In genomic region chr7:81802251-81802650, GRCh38 we compare ENCODE assay signal across 27 cellular contexts. TPM values are rescaled to one million over a fixed set of nuclear protein-coding genes. Genes with fewer than 3 reads are reported as not detected.
"Had no signal": no experiment of that assay in that cellular context is flagged by ENCODE, and none has a peak within 500 bp of the region (broad histone marks: within the 10 kb centered on the region; RNA-seq: fewer than 3 reads in every experiment).

No MANE protein-coding gene starts in this region.

- H3K79me2 ChIP-seq: parathyroid adenoma had no signal

- H3K4me1 ChIP-seq: esophagus muscularis mucosa, foreskin keratinocyte, heart left ventricle, lower lobe of right lung, neural progenitor cell, parathyroid adenoma, psoas muscle, sigmoid colon, thyroid gland, upper lobe of left lung had no signal

- FAIRE-seq: bronchial epithelial cell had no signal

- H3K9ac ChIP-seq: neural progenitor cell, parathyroid adenoma had no signal

- H3K27ac ChIP-seq: esophagus muscularis mucosa, foreskin keratinocyte, heart left ventricle, lower lobe of right lung, neural progenitor cell, parathyroid adenoma, psoas muscle, sigmoid colon, thyroid gland, upper lobe of left lung had no signal

- H3K4me3 ChIP-seq: esophagus muscularis mucosa, heart left ventricle, lower lobe of right lung, neural progenitor cell, psoas muscle, sigmoid colon, thyroid gland, upper lobe of left lung had no signal

- H2AFZ ChIP-seq: neural progenitor cell, parathyroid adenoma had no signal

- H3K27me3 ChIP-seq: esophagus muscularis mucosa, heart left ventricle, neural progenitor cell, sigmoid colon, thyroid gland, upper lobe of left lung had no signal

- H3K9me3 ChIP-seq: esophagus muscularis mucosa, heart left ventricle, lower lobe of right lung, psoas muscle, sigmoid colon, thyroid gland, upper lobe of left lung had no signal

- DNase-seq: activated CD4-positive, alpha-beta T cell treated with anti-CD3 and anti-CD28 coated beads for 4 hours; activated CD4-positive, alpha-beta T cell treated with anti-CD3 and anti-CD28 coated beads, Interleukin-2, amount 50 U/mL, for 4 hours; activated CD4-positive, CD25-positive, alpha-beta regulatory T cell; activated naive CD4-positive, alpha-beta T cell; activated T-cell treated with anti-CD3 and anti-CD28 coated beads for 4 hours; activated T-cell treated with anti-CD3 and anti-CD28 coated beads, Interleukin-2, amount 50 U/mL, for 72 hours; endodermal cell; foreskin keratinocyte; heart left ventricle; lower lobe of right lung; mesenchymal stem cell; natural killer cell; occipital lobe; psoas muscle; sigmoid colon; small intestine; stimulated activated CD4-positive, alpha-beta T cell treated with anti-CD3 and anti-CD28 coated beads, Interleukin-4, amount 100 ng/mL, for 24 hours; stimulated activated CD8-positive, alpha-beta memory T cell treated with anti-CD3 and anti-CD28 coated beads, Interleukin-4, amount 100 ng/mL, for 48 hours; stimulated activated naive CD8-positive, alpha-beta T cell treated with anti-CD3 and anti-CD28 coated beads, Interleukin-15, amount 100 ng/mL, for 72 hours; substantia nigra; thyroid gland; upper lobe of left lung had no signal

- H3K4me2 ChIP-seq: neural progenitor cell had no signal

- H3K36me3 ChIP-seq: esophagus muscularis mucosa, heart left ventricle, lower lobe of right lung, neural progenitor cell, sigmoid colon, thyroid gland, upper lobe of left lung had no signal

RNA-seq across cellular contexts. Expression of gene HGF, which starts 32.4 kb away (rescaled TPM):
- total RNA-seq: activated T-cell treated with anti-CD3 and anti-CD28 coated beads, Interleukin-2, amount 50 U/mL, for 72 hours; foreskin keratinocyte; kidney epithelial cell had no signal
- polyA plus RNA-seq: foreskin keratinocyte had no signal
